8 cellular contexts compared by ENCODE assay signal in genomic region chr7:66204822-66205735, GRCh38. TPM values are rescaled to one million over a fixed set of nuclear protein-coding genes. Genes with fewer than 3 reads are reported as not detected.
A peak's percentile ranks its signal among the peaks of the same experiment; 100 is the strongest.
DNase-seq lines count a peak whose midpoint lies in the region; ATAC-seq lines count a peak whose summit lies in the region.

TSS of gene TPST1 (plus strand) at chr7:66205334. CDS start at chr7:66240426, 35,092 bp downstream.

- DNase-seq in CD4-positive, alpha-beta memory T cell: peak; percentile 66 to 75 (median 71)
- peak; percentile 87 for DNase-seq in NCI-H82 treated with DMSO at 0.1 percent for 48 hours (lab: John Stamatoyannopoulos, UW; ENCODE audit: unreplicated experiment)
- peak; percentile 58 to 60 for DNase-seq in activated CD8-positive, alpha-beta memory T cell treated with anti-CD3 and anti-CD28 coated beads for 4 hours (ENCODE audit: low read depth in 2 of 2)
- DNase-seq in effector memory CD4-positive, alpha-beta T cell: peak; percentile 46 to 54 (median 46)
- peak; percentile 95 for DNase-seq in medulla oblongata (ENCODE audit: extremely low spot score)
- DNase-seq in stimulated activated CD4-positive, alpha-beta T cell treated with anti-CD3 and anti-CD28 coated beads, TNF-alpha, amount 100 ng/mL, for 48 hours (ENCODE audit: low read depth in 3 of 3): peak; percentile 63 to 65 (median 64)

- H3K27ac ChIP-seq in CD4-positive, alpha-beta memory T cell (ENCODE audit: low read depth, low read length): no peak within 1 kb of the TSS
- peak within 1 kb of the TSS; percentile 32 for H3K27ac ChIP-seq in effector memory CD4-positive, alpha-beta T cell (ENCODE audit: insufficient read depth, low read length, poor library complexity, severe bottlenecking)

- peaks cover 12 to 27% of the 10 kb centered on the region in 2 donors for H3K27me3 Mint-ChIP-seq in CD4-positive, alpha-beta memory T cell

- H3K36me3 ChIP-seq in CD4-positive, alpha-beta memory T cell (ENCODE audit: insufficient read depth, low read length): no peaks in the 10 kb centered on the region
- no peaks in the 10 kb centered on the region for H3K36me3 ChIP-seq in effector memory CD4-positive, alpha-beta T cell (ENCODE audit: control insufficient read depth, insufficient read depth, low read length)

- peaks cover 0 to 2% (median 0%) of the 10 kb centered on the region in 8 donors for H3K9me3 Mint-ChIP-seq in CD4-positive, alpha-beta memory T cell

- peak within 1 kb of the TSS; percentile 83 to 93 (median 88) for H3K4me3 Mint-ChIP-seq in CD4-positive, alpha-beta memory T cell

- no peaks in the 10 kb centered on the region for H3K9me3 ChIP-seq in CD4-positive, alpha-beta memory T cell (ENCODE audit: control insufficient read depth in 1 of 2, low read length in 2 of 2)
- no peaks in the 10 kb centered on the region for H3K9me3 ChIP-seq in effector memory CD4-positive, alpha-beta T cell (ENCODE audit: control insufficient read depth, low read length)

- CTCF ChIA-PET in CD4-positive, alpha-beta memory T cell (lab: Charles Lee; ENCODE audit: partially characterized antibody): no interaction called here

- peak within 1 kb of the TSS in 6 of 7 donors; percentile 60 to 87 (median 77) for H3K27ac Mint-ChIP-seq in CD4-positive, alpha-beta memory T cell

- peaks cover 0 to 2% of the 10 kb centered on the region in 2 donors for H3K36me3 Mint-ChIP-seq in CD4-positive, alpha-beta memory T cell

- intact Hi-C loops in CD4-positive, alpha-beta memory T cell (cut with micrococcal nuclease): loop anchor here (5.0 kb wide), 2 partner anchors 537 to 792 kb away; partner anchors contain the start of genes RABGEF1, SBDS and TYW1

- ATAC-seq in GM19452 (IDR thresholded peaks at IDR 0.05; ENCODE audit: unreplicated experiment) (peak; percentile 93), HG03575 (IDR thresholded peaks at IDR 0.05; ENCODE audit: extremely low read depth, insufficient number of reproducible peaks, low FRiP score, unreplicated experiment) (peak; percentile 75)

- peaks cover 20% of the 10 kb centered on the region for H3K4me1 ChIP-seq in CD4-positive, alpha-beta memory T cell (ENCODE audit: insufficient read depth, low read length)
- peaks cover 7% of the 10 kb centered on the region for H3K4me1 ChIP-seq in effector memory CD4-positive, alpha-beta T cell (ENCODE audit: control insufficient read depth, insufficient read depth, low read length, poor library complexity, severe bottlenecking)

- H3K4me1 Mint-ChIP-seq in CD4-positive, alpha-beta memory T cell: peaks cover 28 to 43% (median 34%) of the 10 kb centered on the region in 4 donors

- H3K27me3 ChIP-seq in CD4-positive, alpha-beta memory T cell (ENCODE audit: insufficient read depth, low read length): peaks cover 22% of the 10 kb centered on the region
- peaks cover 4% of the 10 kb centered on the region for H3K27me3 ChIP-seq in effector memory CD4-positive, alpha-beta T cell (replicated peaks; ENCODE audit: control insufficient read depth, insufficient read depth, low read length, poor library complexity, severe bottlenecking)

- peak within 1 kb of the TSS in 1 of 2 donors; percentile 60 for H3K4me3 ChIP-seq in CD4-positive, alpha-beta memory T cell (ENCODE audit: low read length in 2 of 2)
- H3K4me3 ChIP-seq in effector memory CD4-positive, alpha-beta T cell (ENCODE audit: insufficient read depth, low read depth, low read length, poor library complexity, severe bottlenecking): peak within 1 kb of the TSS; percentile 82

- POLR2A ChIA-PET in CD4-positive, alpha-beta memory T cell (lab: Charles Lee; ENCODE audit: partially characterized antibody): no interaction called here

RNA-seq across cellular contexts. Expression of gene TPST1, which starts in this region (rescaled TPM):
- 1 to 10 TPM in 1 of 2 experiments, under 1 TPM in 1; 0.91 to 1.2 TPM for total RNA-seq in CD4-positive, alpha-beta memory T cell
- 1 to 10 TPM in 1 of 2 donors, under 1 TPM in 1; 0.24 to 1.0 TPM for polyA plus RNA-seq in CD4-positive, alpha-beta memory T cell
